Comparison of ENCODE assay signal across 9 cellular contexts in genomic region chr18:7221424-7222155, GRCh38. TPM values are rescaled to one million over a fixed set of nuclear protein-coding genes. Genes with fewer than 3 reads are reported as not detected.
DNase-seq lines count a peak whose midpoint lies in the region; ATAC-seq and TF ChIP-seq lines count a peak whose summit lies in the region.
"Had no signal": no experiment of that assay in that cellular context is flagged by ENCODE, and none has a peak within 500 bp of the region (broad histone marks: within the 10 kb centered on the region; RNA-seq: fewer than 3 reads in every experiment).

No MANE protein-coding gene starts in this region.

- DNase-seq in D341Med (ENCODE audit: low spot score): peak; percentile 77
- DNase-seq in HK-2 (ENCODE audit: unreplicated experiment): peak; percentile 24
- DNase-seq in NCI-H526 (lab: John Stamatoyannopoulos, UW): peak; percentile 32 to 70
- peak; percentile 23 to 67 for DNase-seq in T47D (ENCODE audit: low read depth in 1 of 2, low spot score in 1 of 2)
- DNase-seq in left lung: no peak
- no peak for DNase-seq in activated gamma-delta T cell (lab: John Stamatoyannopoulos, UW)
- DNase-seq in NCI-H2227 (lab: John Stamatoyannopoulos, UW; ENCODE audit: unreplicated experiment): no peak
- DNase-seq: natural killer cell had no signal

- H3K4me3 ChIP-seq in left lung: no peak overlapping the region

- no peaks in the 10 kb centered on the region for H3K27me3 ChIP-seq in left lung

- H3K4me1 ChIP-seq in left lung: no peaks in the 10 kb centered on the region

- intact Hi-C loops in left lung (cut with DNase I): no loop called here

- in situ Hi-C loops in T47D (cut with HindIII; ENCODE audit: low pct_unique_long_range_greater_than_20kb, low sequenced_read_pairs): no loop called here

- H3K27ac ChIP-seq in left lung: no peak overlapping the region

- ATAC-seq in left lung (peak; percentile 99), HG03196 (IDR thresholded peaks at IDR 0.05; ENCODE audit: unreplicated experiment) (no peak)

- peak; percentile 50 to 51 for TF ChIP-seq CTCF in left lung (IDR thresholded peaks at IDR 0.05)

- H3K36me3 ChIP-seq in left lung: no peaks in the 10 kb centered on the region

- H3K9me3 ChIP-seq in left lung: no peaks in the 10 kb centered on the region

RNA-seq across cellular contexts. Expression of gene LRRC30, which starts 9.3 kb away (rescaled TPM):
- not detected for total RNA-seq in left lung
- total RNA-seq: natural killer cell had no signal

Comparison
In these comparisons a context has a peak if more than half of its experiments do, and no peak if none do; other contexts are left out.
1. DNase-seq: peak in D341Med (single experiment), HK-2 (single experiment), NCI-H526 (2 of 2) and T47D (2 of 2); none in left lung (0 of 2), activated gamma-delta T cell (single experiment) and NCI-H2227 (single experiment).